ENCODE assay signal across 1 cellular context in genomic region chr12:46181465-46181864, GRCh38.
TF ChIP-seq lines count a peak whose summit lies in the region.

No MANE protein-coding gene starts in this region.

TF ChIP-seq in GM23338, 12 proteins besides CTCF, POLR2A, EP300 and RAD21 (continued from another document):
- TF ChIP-seq ZNF462 (CRISPR knock-in tag; IDR thresholded peaks at IDR 0.05) = 0 out of 2 replicates have a peak, but pooled peaks have one; percentile 3
- no peak for TF ChIP-seq REST (IDR thresholded peaks at IDR 0.05; ENCODE audit: unreplicated experiment)
